ENCODE assay signal across 23 cellular contexts in genomic region chr6:47400581-47400980, GRCh38.
"Had no signal": no experiment of that assay in that cellular context is flagged by ENCODE, and none has a peak within 500 bp of the region (broad histone marks: within the 10 kb centered on the region; RNA-seq: fewer than 3 reads in every experiment).

No MANE protein-coding gene starts in this region.

- FAIRE-seq: endometrium, kidney, urothelium cell line had no signal

- H3K4me3 ChIP-seq: gastrocnemius medialis, heart left ventricle, hepatocyte, left lung, prostate gland, sigmoid colon, skin epidermis, spleen, thoracic aorta, tibial nerve, upper lobe of left lung had no signal

- H3K36me3 ChIP-seq: gastrocnemius medialis, heart left ventricle, left lung, prostate gland, sigmoid colon, spleen, thoracic aorta, tibial nerve, upper lobe of left lung had no signal

- H3K27me3 ChIP-seq: gastrocnemius medialis, heart left ventricle, hepatocyte, left lung, sigmoid colon, spleen, tibial nerve, upper lobe of left lung had no signal

- DNase-seq: cortex of kidney; effector memory CD8-positive, alpha-beta T cell; foreskin fibroblast; gastrocnemius medialis; heart left ventricle; kidney; left cardiac atrium; left lung; naive thymus-derived CD8-positive, alpha-beta T cell; nephron progenitor cell; nucleus accumbens; right cardiac atrium; sigmoid colon; spleen; stimulated activated CD4-positive, alpha-beta T cell treated with anti-CD3 and anti-CD28 coated beads, Interleukin-4, amount 100 ng/mL, for 4 hours; upper lobe of left lung had no signal
